18 cellular contexts compared by ENCODE assay signal in the genomic region with DNA sequence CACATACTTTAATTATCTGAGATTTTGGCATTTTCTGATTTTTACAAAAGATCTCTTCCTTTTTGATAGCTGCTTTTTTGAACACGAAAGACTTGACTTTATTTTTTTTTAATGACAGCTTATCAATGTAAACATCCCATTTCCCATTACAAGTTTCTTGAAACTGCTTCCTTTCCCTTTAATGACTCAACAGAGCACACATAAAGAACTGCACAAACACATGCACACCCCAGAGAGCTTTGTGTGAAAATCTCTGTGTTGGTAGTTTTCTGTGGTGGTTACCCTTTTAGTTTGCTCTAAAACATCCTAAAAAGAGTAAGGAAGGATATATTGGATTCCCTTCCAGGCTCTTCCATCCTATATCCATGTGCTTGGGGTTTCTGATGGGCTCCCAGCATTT.
DNase-seq lines count a peak whose midpoint lies in the region; ATAC-seq, FAIRE-seq and TF ChIP-seq lines count a peak whose summit lies in the region.
"Had no signal": no experiment of that assay in that cellular context is flagged by ENCODE, and none has a peak within 500 bp of the region (broad histone marks: within the 10 kb centered on the region; RNA-seq: fewer than 3 reads in every experiment).

No MANE protein-coding gene starts in this region.

- POLR2A ChIA-PET in SK-N-SH (lab: Yijun Ruan, JAX), result no interaction called here
- POLR2A ChIA-PET in endothelial cell of umbilical vein (lab: Charles Lee), result no interaction called here

- H3K9me1 ChIP-seq in endothelial cell of umbilical vein (replicated peaks; ENCODE audit: control insufficient read depth, extremely low read depth, insufficient read depth, low read length), result no peaks in the 10 kb centered on the region

- H3K9ac ChIP-seq in SK-N-SH, result no peak overlapping the region
- H3K9ac ChIP-seq in endothelial cell of umbilical vein (replicated peaks; ENCODE audit: extremely low read depth, insufficient read depth, low read length), result peak overlapping the region; percentile 27

- H3K4me1 ChIP-seq in SK-N-SH (ENCODE audit: control insufficient read depth in 1 of 2, insufficient read depth in 2 of 2, low read depth in 1 of 2, low read length in 1 of 2) (no peaks in the 10 kb centered on the region), endothelial cell of umbilical vein (ENCODE audit: control insufficient read depth, extremely low read depth, insufficient read depth, low read length) (peaks cover 11% of the 10 kb centered on the region), sigmoid colon (no peaks in the 10 kb centered on the region)
- H3K4me1 ChIP-seq: A549 had no signal

- H3K79me2 ChIP-seq in SK-N-SH (ENCODE audit: insufficient read depth), result no peaks in the 10 kb centered on the region
- no peaks in the 10 kb centered on the region for H3K79me2 ChIP-seq in endothelial cell of umbilical vein (ENCODE audit: control insufficient read depth, insufficient read depth, low read length)

- H3K9me3 ChIP-seq in SK-N-SH (peaks cover 16% of the 10 kb centered on the region; the same call in 1 of the 2 replicates), endothelial cell of umbilical vein (replicated peaks; ENCODE audit: control insufficient read depth, insufficient read depth, low read length) (no peaks in the 10 kb centered on the region), sigmoid colon (peaks cover 0 to 2% (median under 1%) of the 10 kb centered on the region in 4 donors)
- H3K9me3 ChIP-seq: A549 had no signal

- TF ChIP-seq RAD21 in SK-N-SH (IDR thresholded peaks at IDR 0.05; ENCODE audit: low read length), result no peak

- H3K9me2 ChIP-seq in SK-N-SH, result peaks cover 3% of the 10 kb centered on the region; the same call in 1 of the 2 replicates

- H3K27ac ChIP-seq in SK-N-SH (ENCODE audit: low read depth in 2 of 2, low read length in 1 of 2) (no peak overlapping the region), endothelial cell of umbilical vein (ENCODE audit: insufficient read depth, low read depth, low read length) (peak overlapping the region; percentile 40), sigmoid colon (no peak overlapping the region)
- H3K27ac ChIP-seq: 22Rv1, A549 had no signal

- FAIRE-seq in endothelial cell of umbilical vein (lab: Jason Lieb, UNC) (peak; percentile 67), frontal cortex (lab: Jason Lieb, UNC) (no peak)
- FAIRE-seq: A549, GM12878, H1 had no signal

- WGBS in SK-N-SH (ENCODE audit: low lambda C conversion rate), result 21% methylated on average over 1 of the region's 1 CpG
- 36 to 58% methylated on average over 1 of the region's 1 CpG for WGBS in sigmoid colon, 2 donors

- dilution Hi-C loops in endothelial cell of umbilical vein (cut with MboI; ENCODE audit: extremely low pct_ligation_motif_present, low sequenced_read_pairs), result no loop called here

- H4K20me1 ChIP-seq in SK-N-SH (ENCODE audit: insufficient read depth), result no peaks in the 10 kb centered on the region
- no peaks in the 10 kb centered on the region for H4K20me1 ChIP-seq in endothelial cell of umbilical vein (replicated peaks; ENCODE audit: control insufficient read depth, extremely low read depth, insufficient read depth, low read length)

- TF ChIP-seq EP300 in SK-N-SH (IDR thresholded peaks at IDR 0.05; ENCODE audit: borderline replicate concordance in 1 of 2, low read depth in 1 of 2, low read length in 1 of 2), result no peak
- no peak for TF ChIP-seq EP300 in sigmoid colon (IDR thresholded peaks at IDR 0.05)

- CTCF ChIA-PET in SK-N-SH (lab: Yijun Ruan, JAX), result interaction anchor here (0.8 kb wide), 1 partner anchor 85 kb away, joined by 3 read pairs; no protein-coding TSS in a partner anchor
- CTCF ChIA-PET in endothelial cell of umbilical vein (lab: Charles Lee), result interaction anchor here (1.0 to 1.9 kb wide), 4 partner anchors 11 to 84 kb away, joined by 3 to 9 read pairs (median 4); no protein-coding TSS in a partner anchor

- intact Hi-C loops in endothelial cell of umbilical vein (cut with micrococcal nuclease), result loop anchor here (2.0 to 5.0 kb wide), 4 partner anchors 19 to 89 kb away; no protein-coding TSS in a partner anchor
- intact Hi-C loops in sigmoid colon (cut with DNase I), result no loop called here

- no peaks in the 10 kb centered on the region for H3F3A ChIP-seq in SK-N-SH (replicated peaks; ENCODE audit: insufficient read depth)

- H2AFZ ChIP-seq in SK-N-SH (ENCODE audit: low read depth) (0 out of 2 replicates have a peak overlapping the region, but pooled peaks have one; percentile 14), endothelial cell of umbilical vein (ENCODE audit: low read depth, low read length) (peak overlapping the region; percentile 36)

- H3K36me3 ChIP-seq in SK-N-SH (replicated peaks in 1 of 2; ENCODE audit: control insufficient read depth in 1 of 2, insufficient read depth in 2 of 2, low read length in 1 of 2) (no peaks in the 10 kb centered on the region), endothelial cell of umbilical vein (ENCODE audit: control insufficient read depth in 2 of 2, extremely low read depth in 1 of 2, insufficient read depth in 2 of 2, low read length in 2 of 2) (no peaks in the 10 kb centered on the region), sigmoid colon (no peaks in the 10 kb centered on the region)

- no peaks in the 10 kb centered on the region for H3K27me3 ChIP-seq in SK-N-SH (ENCODE audit: insufficient read depth)
- no peaks in the 10 kb centered on the region for H3K27me3 ChIP-seq in endothelial cell of umbilical vein (ENCODE audit: control insufficient read depth in 2 of 2, insufficient read depth in 2 of 2, low read length in 2 of 2)
- no peaks in the 10 kb centered on the region for H3K27me3 ChIP-seq in sigmoid colon

- DNase-seq in SK-N-SH, result no peak
- peak; percentile 61 for DNase-seq in endothelial cell of umbilical vein (ENCODE audit: low read depth, low spot score)
- peak; percentile 11 for DNase-seq in pulmonary artery endothelial cell (ENCODE audit: low read depth, low spot score)
- no peak for DNase-seq in sigmoid colon
- DNase-seq in HuH-7.5 (ENCODE audit: low spot score), result no peak
- no peak for DNase-seq in frontal cortex (ENCODE audit: low spot score in 2 of 2)
- DNase-seq: AML-193; Calu3; CD8-positive, alpha-beta T cell; DMS53; DND-41; EL; H9 had no signal

- TF ChIP-seq POLR2A in endothelial cell of umbilical vein (IDR thresholded peaks at IDR 0.05; ENCODE audit: low read depth, low read length), result no peak
- TF ChIP-seq POLR2A in sigmoid colon (IDR thresholded peaks at IDR 0.05), result no peak

- no peak overlapping the region for H3K4me3 ChIP-seq in SK-N-SH (ENCODE audit: low read depth in 2 of 2, low read length in 1 of 2)
- H3K4me3 ChIP-seq in endothelial cell of umbilical vein (replicated peaks in 1 of 3; ENCODE audit: insufficient read depth in 1 of 3, low read depth in 1 of 3, low read length in 3 of 3), result no peak overlapping the region
- H3K4me3 ChIP-seq in sigmoid colon, result no peak overlapping the region
- H3K4me3 ChIP-seq: A549, GM12878 had no signal

- no peak for ATAC-seq in SK-N-SH treated with all-trans-retinoic acid at 6 μM for 48 hours
- ATAC-seq: A549; CD8-positive, alpha-beta T cell; GM12878 had no signal

- H3K4me2 ChIP-seq in SK-N-SH, result no peak overlapping the region
- peak overlapping the region; percentile 17 for H3K4me2 ChIP-seq in endothelial cell of umbilical vein (ENCODE audit: insufficient read depth, low read length)
- H3K4me2 ChIP-seq: A549 had no signal

- no TSS peak for BruUV-seq in endothelial cell of umbilical vein (replicated peaks; lab: Mats Ljungman, UMichigan)

- TF ChIP-seq CTCF in SK-N-SH (IDR thresholded peaks at IDR 0.05), result no peak
- TF ChIP-seq CTCF in endothelial cell of umbilical vein (IDR thresholded peaks at IDR 0.05; ENCODE audit: extremely low read depth in 1 of 2, insufficient read depth in 1 of 2, low read depth in 1 of 2, low read length in 2 of 2), result no peak
- no peak for TF ChIP-seq CTCF in sigmoid colon (IDR thresholded peaks at IDR 0.05)

TF ChIP-seq in SK-N-SH, 30 proteins besides CTCF, POLR2A, EP300 and RAD21:
- TF ChIP-seq CHD2 (IDR thresholded peaks at IDR 0.05; ENCODE audit: low read length, partially characterized antibody), result no peak

TF ChIP-seq in SK-N-SH treated with all-trans-retinoic acid at 6 μM for 48 hours, 23 proteins besides CTCF, POLR2A, EP300 and RAD21:
- TF ChIP-seq RARB (CRISPR knock-in tag; IDR thresholded peaks at IDR 0.05), result no peak
- TF ChIP-seq CSDC2 (CRISPR knock-in tag; IDR thresholded peaks at IDR 0.05), result no peak

TF ChIP-seq in endothelial cell of umbilical vein, 7 proteins besides CTCF, POLR2A, EP300 and RAD21:
- TF ChIP-seq FOS (IDR thresholded peaks at IDR 0.05; ENCODE audit: borderline replicate concordance, insufficient read depth, low read length), result peak; percentile 17
- TF ChIP-seq JUN (IDR thresholded peaks at IDR 0.05; ENCODE audit: borderline replicate concordance, insufficient read depth, insufficient read length, low read depth), result peak; percentile 23
- TF ChIP-seq, protein P1, sequence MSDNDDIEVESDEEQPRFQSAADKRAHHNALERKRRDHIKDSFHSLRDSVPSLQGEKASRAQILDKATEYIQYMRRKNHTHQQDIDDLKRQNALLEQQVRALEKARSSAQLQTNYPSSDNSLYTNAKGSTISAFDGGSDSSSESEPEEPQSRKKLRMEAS (IDR thresholded peaks at IDR 0.05; ENCODE audit: insufficient read depth, insufficient read length), result no peak

Comparison
In these comparisons a context has a peak if more than half of its experiments do, and no peak if none do; other contexts are left out.
1. DNase-seq: peak in endothelial cell of umbilical vein (single experiment) and pulmonary artery endothelial cell (single experiment); none in SK-N-SH (single experiment), sigmoid colon (single experiment), HuH-7.5 (single experiment) and frontal cortex (0 of 2).